Comparison of ENCODE assay signal across 8 cellular contexts in the genomic region with DNA sequence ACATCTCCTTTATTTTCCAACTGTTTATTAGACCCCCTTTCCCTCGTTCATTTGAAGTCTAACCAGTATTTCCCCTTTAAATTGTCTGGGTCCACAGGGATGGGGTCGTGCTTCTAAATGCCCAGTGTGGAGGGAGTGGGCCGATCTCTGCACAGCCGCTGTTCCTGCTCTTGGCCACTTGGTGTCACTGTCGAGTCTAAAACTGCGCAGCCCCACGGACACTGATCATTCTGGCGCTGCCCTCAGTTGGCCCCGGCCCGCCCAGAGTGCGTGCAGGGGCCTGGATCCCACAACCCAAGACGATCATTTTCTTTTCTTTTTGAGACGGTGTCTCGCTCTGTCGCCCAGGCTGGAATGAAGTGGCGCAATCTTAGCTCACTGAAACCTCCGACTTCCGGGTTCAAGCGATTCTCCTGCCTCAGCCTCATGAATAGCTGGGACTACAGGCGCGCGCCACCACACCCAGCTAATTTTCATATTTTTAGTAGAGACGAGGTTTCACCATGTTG. TPM values are rescaled to one million over a fixed set of nuclear protein-coding genes. Genes with fewer than 3 reads are reported as not detected.
DNase-seq lines count a peak whose midpoint lies in the region; ATAC-seq, FAIRE-seq and TF ChIP-seq lines count a peak whose summit lies in the region.

No MANE protein-coding gene starts in this region.

- H2BK120ac ChIP-seq in H1 (replicated peaks; ENCODE audit: low read depth, low read length), result no peak overlapping the region

- H3K4me2 ChIP-seq in H1 (ENCODE audit: insufficient read depth in 1 of 2, low read depth in 2 of 2, low read length in 2 of 2), result no peak overlapping the region

- WGBS in H1 (ENCODE audit: extremely low coverage in 1 of 2, insufficient coverage in 1 of 2, insufficient read length in 1 of 2, insufficient replicate concordance in 2 of 2, low coverage in 1 of 2, low lambda C conversion rate in 2 of 2, missing lambda C conversion rate in 1 of 2), 2 experiments, result 44% methylated on average over 23 of the region's 23 CpGs; no CpG with 5 or more reads in 1 of the 2 experiments

- no peak overlapping the region for H2BK12ac ChIP-seq in H1 (ENCODE audit: low read depth, low read length)

- no peak for FAIRE-seq in H1 (lab: Jason Lieb, UNC)

- H2BK15ac ChIP-seq in H1 (ENCODE audit: low read length), result no peak overlapping the region

- H3K9ac ChIP-seq in H1 (replicated peaks in 1 of 4; ENCODE audit: extremely low read depth in 1 of 4, low read depth in 3 of 4, low read length in 3 of 4), result no peak overlapping the region

- POLR2A ChIA-PET in H1 (lab: Charles Lee; ENCODE audit: partially characterized antibody), result interaction anchor here (0.8 to 1.4 kb wide), 2 partner anchors 11 to 40 kb away, joined by 3 to 8 read pairs; no protein-coding TSS in a partner anchor

- no peak overlapping the region for H3K18ac ChIP-seq in H1 (ENCODE audit: extremely low read depth, low read length)

- H2BK5ac ChIP-seq in H1 (ENCODE audit: low read depth, low read length), result no peak overlapping the region

- peaks cover 0 to 2% (median 0%) of the 10 kb centered on the region in 4 experiments; a peak in 1 of 7 replicates for H3K4me1 ChIP-seq in H1 (replicated peaks in 1 of 4; ENCODE audit: control insufficient read depth in 3 of 4, insufficient read depth in 4 of 4, low read length in 3 of 4)

- H4K20me1 ChIP-seq in H1 (replicated peaks in 1 of 2; ENCODE audit: control insufficient read depth in 1 of 2, insufficient read depth in 2 of 2, low read length in 2 of 2), result no peaks in the 10 kb centered on the region

- TF ChIP-seq EP300 in H1 (IDR thresholded peaks at IDR 0.05; ENCODE audit: borderline replicate concordance in 1 of 2, low read depth in 2 of 2, low read length in 2 of 2), result peak in 1 of 2 experiments; percentile 67; a peak in 1 of 3 replicates

- H3K4me3 ChIP-seq in GM12865 (ENCODE audit: low read depth, low read length) (no peak overlapping the region), H1 (ENCODE audit: extremely low read depth in 1 of 4, insufficient read depth in 2 of 4, low read depth in 3 of 4, low read length in 4 of 4) (no peak overlapping the region)

- H4K5ac ChIP-seq in H1 (ENCODE audit: insufficient read length, low read depth, low read length), result no peak overlapping the region

- no peaks in the 10 kb centered on the region for H3K79me1 ChIP-seq in H1 (ENCODE audit: low read depth, low read length)

- no peak overlapping the region for H2AK5ac ChIP-seq in H1 (ENCODE audit: low read depth, low read length)

- H3K56ac ChIP-seq in H1 (replicated peaks; ENCODE audit: insufficient read length, low read depth, low read length), result no peak overlapping the region

- no peaks in the 10 kb centered on the region; the same call in 1 of the 2 replicates for H3K23me2 ChIP-seq in H1 (ENCODE audit: low read depth, low read length)

- no peak overlapping the region for H3K27ac ChIP-seq in H1 (ENCODE audit: low read depth, low read length)

- H3K23ac ChIP-seq in H1 (ENCODE audit: insufficient read length), result no peak overlapping the region

- no peak overlapping the region for H2AFZ ChIP-seq in H1 (ENCODE audit: low read length)

- H3K79me2 ChIP-seq in H1 (ENCODE audit: control insufficient read depth in 1 of 2, insufficient read depth in 2 of 2, low read length in 2 of 2), result no peaks in the 10 kb centered on the region

- no peak overlapping the region for H2BK20ac ChIP-seq in H1 (ENCODE audit: low read length)

- no peak overlapping the region for H4K8ac ChIP-seq in H1 (ENCODE audit: extremely low read depth, insufficient read depth, low read length)

- no peak overlapping the region for H4K91ac ChIP-seq in H1 (replicated peaks; ENCODE audit: insufficient read length, low read length)

- ATAC-seq in HG03159 (IDR thresholded peaks at IDR 0.05; ENCODE audit: unreplicated experiment) (peak; percentile 77), HG03521 (IDR thresholded peaks at IDR 0.05; ENCODE audit: unreplicated experiment) (no peak)

- no peak overlapping the region for H3K14ac ChIP-seq in H1 (ENCODE audit: insufficient read length)

- TF ChIP-seq POLR2A in H1 (IDR thresholded peaks at IDR 0.05; ENCODE audit: control extremely low read depth in 1 of 2, low read depth in 2 of 2, low read length in 2 of 2), result no peak

- peak; percentile 86 for TF ChIP-seq RAD21 in H1 (IDR thresholded peaks at IDR 0.05 in 1 of 2, conservative IDR thresholded peaks at IDR 0.05 in 1 of 2; ENCODE audit: low read depth in 2 of 2, low read length in 2 of 2)

- CTCF ChIA-PET in H1 (lab: Charles Lee; ENCODE audit: partially characterized antibody), result interaction anchor here (0.6 to 1.7 kb wide), 28 partner anchors 9 to 1113 kb away, joined by 3 to 25 read pairs (median 4); a partner anchor contains a TSS

- H3K4ac ChIP-seq in H1 (replicated peaks; ENCODE audit: insufficient read length, low read depth, low read length), result no peak overlapping the region

- H3K36me3 ChIP-seq in H1 (ENCODE audit: control insufficient read depth in 2 of 4, insufficient read depth in 4 of 4, low read length in 3 of 4), result no peaks in the 10 kb centered on the region

- TF ChIP-seq CTCF in GM12865 (IDR thresholded peaks at IDR 0.05; ENCODE audit: insufficient read depth, low read depth, low read length, missing control alignments) (peak; percentile 94), H1 (IDR thresholded peaks at IDR 0.05; ENCODE audit: control extremely low read depth in 1 of 3, insufficient read depth in 1 of 3, low read depth in 1 of 3, low read length in 3 of 3) (peak; percentile 93 to 96 (median 95))

- no peaks in the 10 kb centered on the region for H3K27me3 ChIP-seq in H1 (replicated peaks in 1 of 4; ENCODE audit: control insufficient read depth in 3 of 4, extremely low read depth in 1 of 4, insufficient read depth in 3 of 4, low read length in 3 of 4)

- no peaks in the 10 kb centered on the region for H3K9me3 ChIP-seq in H1 (ENCODE audit: insufficient read depth in 2 of 2, low read depth in 1 of 2, low read length in 1 of 2)

- DNase-seq in GM12865 (ENCODE audit: low read depth), result peak; percentile 65
- DNase-seq in NCI-H82 treated with DMSO at 0.1 percent for 48 hours (lab: John Stamatoyannopoulos, UW; ENCODE audit: unreplicated experiment), result peak; percentile 55
- peak; percentile 84 for DNase-seq in activated CD8-positive, alpha-beta memory T cell treated with anti-CD3 and anti-CD28 coated beads for 24 hours
- DNase-seq in H1 (ENCODE audit: low read depth in 1 of 2, low spot score in 2 of 2), result peak in 1 of 2 experiments; percentile 78
- peak; percentile 64 for DNase-seq in midbrain (lab: John Stamatoyannopoulos, UW)
- peak; percentile 77 for DNase-seq in stimulated activated CD8-positive, alpha-beta memory T cell treated with anti-CD3 and anti-CD28 coated beads, Interleukin-4, amount 100 ng/mL, for 48 hours

TF ChIP-seq in H1, 55 proteins besides CTCF, POLR2A, EP300 and RAD21 (continues in another document):
- no peak for TF ChIP-seq BRCA1 (IDR thresholded peaks at IDR 0.05; ENCODE audit: low read depth, low read length)
- 0 out of 2 replicates have a peak, but pooled peaks have one; percentile 17 for TF ChIP-seq CEBPB (IDR thresholded peaks at IDR 0.05; ENCODE audit: low read depth, low read length)
- TF ChIP-seq CREB1 (IDR thresholded peaks at IDR 0.05), result 0 out of 2 replicates have a peak, but pooled peaks have one; percentile 33
- TF ChIP-seq SP2 (IDR thresholded peaks at IDR 0.05; ENCODE audit: low read length), result no peak
- TF ChIP-seq HDAC2 (IDR thresholded peaks at IDR 0.05; ENCODE audit: borderline replicate concordance in 1 of 2, low read depth in 2 of 2, low read length in 2 of 2), result peak; percentile 39 to 49; a peak in 2 of 4 replicates
- peak; percentile 72 for TF ChIP-seq BACH1 (IDR thresholded peaks at IDR 0.05; ENCODE audit: low read length)
- no peak for TF ChIP-seq SP4 (IDR thresholded peaks at IDR 0.05; ENCODE audit: low read length)
- TF ChIP-seq, protein P1, sequence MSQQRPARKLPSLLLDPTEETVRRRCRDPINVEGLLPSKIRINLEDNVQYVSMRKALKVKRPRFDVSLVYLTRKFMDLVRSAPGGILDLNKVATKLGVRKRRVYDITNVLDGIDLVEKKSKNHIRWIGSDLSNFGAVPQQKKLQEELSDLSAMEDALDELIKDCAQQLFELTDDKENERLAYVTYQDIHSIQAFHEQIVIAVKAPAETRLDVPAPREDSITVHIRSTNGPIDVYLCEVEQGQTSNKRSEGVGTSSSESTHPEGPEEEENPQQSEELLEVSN (IDR thresholded peaks at IDR 0.05), result peak; percentile 42
- peak; percentile 26; the same call in 1 of the 2 replicates for TF ChIP-seq TEAD4 (IDR thresholded peaks at IDR 0.05; ENCODE audit: low read depth, low read length)
- no peak for TF ChIP-seq CBX5 (IDR thresholded peaks at IDR 0.05; ENCODE audit: low read depth, low read length)
- TF ChIP-seq, protein P2, sequence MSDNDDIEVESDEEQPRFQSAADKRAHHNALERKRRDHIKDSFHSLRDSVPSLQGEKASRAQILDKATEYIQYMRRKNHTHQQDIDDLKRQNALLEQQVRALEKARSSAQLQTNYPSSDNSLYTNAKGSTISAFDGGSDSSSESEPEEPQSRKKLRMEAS (IDR thresholded peaks at IDR 0.05), result peak; percentile 70
- peak; percentile 68; the same call in 1 of the 2 replicates for TF ChIP-seq GABPA (IDR thresholded peaks at IDR 0.05; ENCODE audit: borderline replicate concordance, insufficient read depth, low read length)

RNA-seq across cellular contexts. Expression of a gene that starts 12.0 kb away (rescaled TPM):
- not detected in 2 replicates for total RNA-seq in H1 (2021; fragmentation: NEBNext Ultra II Directional; extraction: Animal tissue kit (Norgen Biotek cat#: 25700))
- not detected in 2 replicates for polyA plus RNA-seq in H1 (2011; rRNA removed)
- polyA plus RNA-seq in H1 (2011; cell fraction: cytosol; rRNA removed), result not detected
- polyA plus RNA-seq in H1 (2011; cell fraction: nucleus; rRNA removed), result not detected
- 0.24 to 0.47 TPM (median 0.37 TPM) in 3 of 4 replicates, not detected in the other for polyA plus RNA-seq in H1 (2012, experiment 1 of 2)
- polyA plus RNA-seq in H1 (2012, experiment 2 of 2), result not detected
- polyA plus RNA-seq in H1 (2013, experiment 1 of 2), result 0.02 TPM
- not detected for polyA plus RNA-seq in H1 (2013, experiment 2 of 2)
- not detected in 2 replicates for polyA minus RNA-seq in H1 (2011; rRNA and poly(A)+ RNA removed)
- polyA minus RNA-seq in H1 (2011; cell fraction: cytosol; rRNA and poly(A)+ RNA removed), result not detected
- not detected for polyA minus RNA-seq in H1 (2011; cell fraction: nucleus; rRNA and poly(A)+ RNA removed)

RNA-seq across cellular contexts. Expression of a gene that starts 50.2 kb away (rescaled TPM):
- 33.7 and 33.9 TPM in 2 replicates for total RNA-seq in H1 (2021; fragmentation: NEBNext Ultra II Directional; extraction: Animal tissue kit (Norgen Biotek cat#: 25700))
- polyA plus RNA-seq in H1 (2011; rRNA removed), result 30.3 and 40.2 TPM in 2 replicates
- 25.6 TPM for polyA plus RNA-seq in H1 (2011; cell fraction: cytosol; rRNA removed)
- polyA plus RNA-seq in H1 (2011; cell fraction: nucleus; rRNA removed), result 125 TPM
- polyA plus RNA-seq in H1 (2012, experiment 1 of 2), result 20.2 to 35.8 TPM (median 29.2 TPM) in 4 replicates
- 19.0 TPM for polyA plus RNA-seq in H1 (2012, experiment 2 of 2)
- polyA plus RNA-seq in H1 (2013, experiment 1 of 2), result 33.7 TPM
- polyA plus RNA-seq in H1 (2013, experiment 2 of 2), result 38.3 TPM
- polyA minus RNA-seq in H1 (2011; rRNA and poly(A)+ RNA removed), result 9.8 and 12.1 TPM in 2 replicates
- 23.4 TPM for polyA minus RNA-seq in H1 (2011; cell fraction: cytosol; rRNA and poly(A)+ RNA removed)
- 23.0 TPM for polyA minus RNA-seq in H1 (2011; cell fraction: nucleus; rRNA and poly(A)+ RNA removed)
